8 cellular contexts compared by ENCODE assay signal in the genomic region with DNA sequence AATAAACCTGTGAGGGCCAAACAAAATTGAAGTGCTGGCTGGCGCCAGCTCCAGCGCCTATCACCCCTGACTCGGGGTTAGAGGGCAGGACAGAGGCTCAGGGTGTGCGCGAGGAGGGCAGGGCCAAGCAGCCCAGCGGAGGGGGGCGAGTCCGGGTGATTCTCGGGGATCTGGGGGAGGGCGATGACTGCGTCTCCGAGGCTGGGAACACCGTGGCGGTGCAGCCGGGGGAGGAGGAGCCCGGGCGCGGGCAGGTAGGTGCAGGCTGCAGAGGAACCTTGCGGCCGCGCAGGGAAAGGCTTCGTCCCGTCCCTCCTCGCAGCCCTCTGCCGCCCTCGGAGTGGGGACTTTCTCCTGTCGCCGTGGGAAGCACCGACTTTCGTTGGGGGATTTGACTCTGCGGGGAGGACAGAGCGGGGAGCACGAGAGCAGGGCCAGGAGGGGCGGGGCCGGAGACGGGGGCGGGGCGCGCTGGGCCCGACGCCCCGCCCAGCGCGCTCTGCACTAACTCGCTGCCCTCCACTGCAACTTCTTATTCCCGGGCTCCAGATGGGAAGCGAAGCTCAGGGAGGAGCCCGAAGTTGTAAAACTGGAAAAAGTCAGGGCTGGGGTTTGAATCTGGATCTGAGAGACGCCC. TPM values are rescaled to one million over a fixed set of nuclear protein-coding genes. Genes with fewer than 3 reads are reported as not detected.
A peak's percentile ranks its signal among the peaks of the same experiment; 100 is the strongest.
DNase-seq lines count a peak whose midpoint lies in the region; ATAC-seq and TF ChIP-seq lines count a peak whose summit lies in the region.

No MANE protein-coding gene starts in this region.

- peak overlapping the region; percentile 57 for H3K9ac ChIP-seq in PC-3 (ENCODE audit: low read length)

- no peaks in the 10 kb centered on the region for H3K36me3 Mint-ChIP-seq in progenitor cell of endocrine pancreas (ENCODE audit: insufficient read depth)

- peak; percentile 39 for ATAC-seq in HG02973 (IDR thresholded peaks at IDR 0.05; ENCODE audit: unreplicated experiment)
- peak; percentile 88 for ATAC-seq in PC-3
- ATAC-seq in GM18858 (IDR thresholded peaks at IDR 0.05; ENCODE audit: unreplicated experiment), result no peak

- H3K4me2 ChIP-seq in PC-3 (ENCODE audit: low read length), result peak overlapping the region; percentile 86

- H2AFZ ChIP-seq in PC-3 (ENCODE audit: low read length), result peak overlapping the region; percentile 89

- no TSS peak for BruUV-seq in PC-3 (replicated peaks; lab: Mats Ljungman, UMichigan)

- H3K27ac Mint-ChIP-seq in progenitor cell of endocrine pancreas, result peak overlapping the region; percentile 74

- DNase-seq in GM03348 (ENCODE audit: low spot score) (peak; percentile 91), PC-3 (peak; percentile 62), glomerular visceral epithelial cell (ENCODE audit: extremely low spot score) (peak; percentile 41), progenitor cell of endocrine pancreas (ENCODE audit: low spot score, unreplicated experiment) (peak; percentile 43), GOT3 (lab: John Stamatoyannopoulos, UW) (no peak)
- peak; percentile 89 for DNase-seq in activated effector memory CD4-positive, alpha-beta T cell treated with anti-CD3 and anti-CD28 coated beads, Interleukin-2, amount 50 U/mL, for 16 hours

- no peaks in the 10 kb centered on the region for H3K79me2 ChIP-seq in PC-3 (ENCODE audit: low read length)

- no peaks in the 10 kb centered on the region for H3K36me3 ChIP-seq in PC-3 (ENCODE audit: low read depth, low read length)

- peak overlapping the region; percentile 77 for H3K4me3 ChIP-seq in PC-3 (ENCODE audit: low read length)

- no peaks in the 10 kb centered on the region for H4K20me1 ChIP-seq in PC-3 (ENCODE audit: low read length)

- intact Hi-C loops in PC-3 (cut with micrococcal nuclease), result no loop called here

- H3K4me1 Mint-ChIP-seq in progenitor cell of endocrine pancreas (ENCODE audit: low read depth), result peaks cover 15% of the 10 kb centered on the region

- H3K27ac ChIP-seq in PC-3 (ENCODE audit: low read length), result no peak overlapping the region

- H3K9me3 ChIP-seq in PC-3 (ENCODE audit: low read length), result no peaks in the 10 kb centered on the region

- H3K9me3 Mint-ChIP-seq in progenitor cell of endocrine pancreas (ENCODE audit: low read depth), result no peaks in the 10 kb centered on the region

- no peaks in the 10 kb centered on the region for H3F3A ChIP-seq in PC-3 (ENCODE audit: low read length, unreplicated experiment)

- H3K27me3 Mint-ChIP-seq in progenitor cell of endocrine pancreas, result peaks cover 16% of the 10 kb centered on the region

- H3K4me3 Mint-ChIP-seq in progenitor cell of endocrine pancreas (ENCODE audit: low read depth), result peak overlapping the region; percentile 73

- TF ChIP-seq CTCF in PC-3 (conservative IDR thresholded peaks at IDR 0.05; ENCODE audit: low read depth, low read length), result no peak
- TF ChIP-seq CTCF in progenitor cell of endocrine pancreas (IDR thresholded peaks at IDR 0.05; ENCODE audit: unreplicated experiment), result peak; percentile 10

- CTCF ChIA-PET in PC-3 (lab: Charles Lee), result no interaction called here

- POLR2A ChIA-PET in PC-3 (lab: Charles Lee; ENCODE audit: unreplicated experiment), result no interaction called here

- peaks cover 19% of the 10 kb centered on the region for H3K4me1 ChIP-seq in PC-3 (ENCODE audit: insufficient read depth, low read length)

- no peaks in the 10 kb centered on the region for H3K27me3 ChIP-seq in PC-3 (ENCODE audit: low read length)

- no peaks in the 10 kb centered on the region for H3K9me2 ChIP-seq in PC-3 (replicated peaks; ENCODE audit: low read length)

RNA-seq across cellular contexts. Expression of a gene that starts 5.3 kb away (rescaled TPM):
- total RNA-seq in PC-3 (2014; rRNA removed), result 32.3 TPM in 2 replicates
- total RNA-seq in progenitor cell of endocrine pancreas, result 13.0 and 15.0 TPM in 2 replicates

RNA-seq across cellular contexts. Expression of a gene that starts 11.5 kb away (rescaled TPM):
- total RNA-seq in PC-3 (2014; rRNA removed), result 310 and 369 TPM in 2 replicates
- total RNA-seq in progenitor cell of endocrine pancreas, result 106 and 111 TPM in 2 replicates

RNA-seq across cellular contexts. Expression of a gene that starts 21.2 kb away (rescaled TPM):
- total RNA-seq in PC-3 (2014; rRNA removed), result 0.07 and 0.12 TPM in 2 replicates
- total RNA-seq in progenitor cell of endocrine pancreas, result not detected in 2 replicates

RNA-seq across cellular contexts. Expression of a gene that starts 37.5 kb away (rescaled TPM):
- total RNA-seq in PC-3 (2014; rRNA removed), result not detected in 2 replicates
- not detected in 2 replicates for total RNA-seq in progenitor cell of endocrine pancreas

RNA-seq across cellular contexts. Expression of a gene that starts 46.4 kb away (rescaled TPM):
- total RNA-seq in PC-3 (2014; rRNA removed) (31.0 and 36.8 TPM in 2 replicates), progenitor cell of endocrine pancreas (4.0 and 4.7 TPM in 2 replicates)
